8 cellular contexts compared by ENCODE assay signal in the genomic region with DNA sequence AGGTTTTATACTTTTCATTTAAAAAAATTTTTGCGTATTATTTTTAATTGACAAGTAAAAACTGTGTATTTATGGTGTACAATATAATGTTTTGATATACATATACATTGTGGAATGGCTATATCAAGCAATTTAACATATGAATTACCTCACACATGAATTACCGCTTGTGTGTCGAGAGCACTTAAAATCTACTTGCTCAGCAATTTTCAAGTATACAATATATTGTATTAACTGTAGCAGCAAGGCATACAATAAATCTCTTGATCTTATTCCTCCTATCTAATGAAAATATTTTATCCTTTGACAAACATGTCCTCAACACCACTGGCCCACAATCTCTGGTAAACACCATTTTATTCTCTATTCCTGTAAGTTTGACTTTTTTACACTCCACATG.
"Had no signal": no experiment of that assay in that cellular context is flagged by ENCODE, and none has a peak within 500 bp of the region (broad histone marks: within the 10 kb centered on the region; RNA-seq: fewer than 3 reads in every experiment).

No MANE protein-coding gene starts in this region.

- H3K4me1 ChIP-seq: HAP-1 had no signal

- H3K27ac ChIP-seq: GM23248, HL-60 had no signal

- H2AFZ ChIP-seq: GM23248 had no signal

- H3K4me3 ChIP-seq: GM23248, HAP-1 had no signal

- DNase-seq: GM23248, GOT3, H7, HFFc6, KG1 had no signal

- ATAC-seq: HCT116 had no signal

- H3K9ac ChIP-seq: GM23248 had no signal

- H3K36me3 ChIP-seq: HAP-1 had no signal

- H3K9me3 ChIP-seq: HAP-1 had no signal
